ENCODE assay signal across 14 cellular contexts in the genomic region with DNA sequence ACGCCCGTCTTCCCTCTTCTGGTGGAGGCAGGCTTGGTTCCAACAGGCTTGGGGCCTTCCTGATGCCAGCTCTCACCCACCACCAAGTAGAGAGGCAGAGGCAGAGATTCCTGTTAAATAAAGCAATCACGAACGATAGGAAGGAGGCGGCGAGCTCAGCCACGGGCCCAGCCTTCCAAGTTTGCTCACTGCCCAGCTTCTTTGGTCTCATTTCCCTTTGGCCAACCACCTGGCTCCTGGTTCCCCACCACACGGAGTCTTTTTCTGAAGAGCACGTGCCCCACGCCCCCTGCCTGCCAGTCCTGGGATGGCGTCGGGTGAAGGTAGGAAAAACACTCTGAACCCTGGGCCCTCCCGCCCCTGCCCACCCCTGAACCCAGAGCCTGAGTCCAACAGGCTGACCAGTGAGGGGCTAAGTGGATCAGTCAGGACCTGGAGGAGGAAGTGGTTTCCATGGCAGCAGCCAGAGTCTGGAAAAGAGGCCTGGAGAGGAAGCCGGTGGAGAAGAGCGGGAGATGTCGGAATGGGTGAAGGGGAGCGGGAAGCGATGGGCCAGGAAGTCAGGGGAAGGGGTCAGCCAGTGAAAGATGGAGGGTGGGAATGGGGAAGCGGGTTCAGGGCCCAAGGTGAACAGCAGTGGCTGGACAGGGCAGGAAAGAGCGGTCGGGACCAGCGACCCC.
DNase-seq lines count a peak whose midpoint lies in the region; ATAC-seq and TF ChIP-seq lines count a peak whose summit lies in the region.
"Had no signal": no experiment of that assay in that cellular context is flagged by ENCODE, and none has a peak within 500 bp of the region (broad histone marks: within the 10 kb centered on the region; RNA-seq: fewer than 3 reads in every experiment).

No MANE protein-coding gene starts in this region.

- H3K27ac ChIP-seq in left ventricle myocardium inferior (replicated peaks) (no peak overlapping the region), brain microvascular endothelial cell (no peak overlapping the region), smooth muscle cell (ENCODE audit: low read depth) (no peak overlapping the region), right cardiac atrium (ENCODE audit: low read length) (no peak overlapping the region)
- H3K27ac ChIP-seq: coronary artery, Peyer's patch, right atrium auricular region had no signal

- 78% methylated on average over 22 of the region's 22 CpGs for WGBS in smooth muscle cell (ENCODE audit: low lambda C conversion rate)
- 56% methylated on average over 22 of the region's 22 CpGs for WGBS in right cardiac atrium

- H2AFZ ChIP-seq in smooth muscle cell (ENCODE audit: low read depth): no peak overlapping the region

- H3K36me3 ChIP-seq in left ventricle myocardium inferior (no peaks in the 10 kb centered on the region), brain microvascular endothelial cell (replicated peaks) (no peaks in the 10 kb centered on the region), smooth muscle cell (ENCODE audit: low read depth) (no peaks in the 10 kb centered on the region)
- H3K36me3 ChIP-seq: Peyer's patch, right atrium auricular region had no signal

- H3K9me3 ChIP-seq in left ventricle myocardium inferior (replicated peaks): peaks cover 6% of the 10 kb centered on the region
- no peaks in the 10 kb centered on the region for H3K9me3 ChIP-seq in smooth muscle cell (replicated peaks; ENCODE audit: low read depth)
- no peaks in the 10 kb centered on the region for H3K9me3 ChIP-seq in right cardiac atrium (ENCODE audit: control insufficient read depth, low read length)
- H3K9me3 ChIP-seq: Peyer's patch, right atrium auricular region had no signal

- no peaks in the 10 kb centered on the region for H3F3A ChIP-seq in smooth muscle cell (ENCODE audit: low read depth)

- TF ChIP-seq EP300 in Ishikawa (IDR thresholded peaks at IDR 0.05; ENCODE audit: borderline replicate concordance): no peak

- H3K4me3 ChIP-seq in left ventricle myocardium inferior: no peak overlapping the region
- no peak overlapping the region for H3K4me3 ChIP-seq in brain microvascular endothelial cell (ENCODE audit: low read depth, low read length)
- H3K4me3 ChIP-seq in smooth muscle cell: no peak overlapping the region
- no peak overlapping the region for H3K4me3 ChIP-seq in right cardiac atrium (ENCODE audit: low read length)
- H3K4me3 ChIP-seq: coronary artery, Peyer's patch, right atrium auricular region had no signal

- TF ChIP-seq CTCF in left ventricle myocardium inferior (IDR thresholded peaks at IDR 0.05; ENCODE audit: borderline replicate concordance) (peak; percentile 15), brain microvascular endothelial cell (IDR thresholded peaks at IDR 0.05; ENCODE audit: low read depth, low read length, missing control alignments) (peak; percentile 4), smooth muscle cell (IDR thresholded peaks at IDR 0.05; ENCODE audit: borderline replicate concordance, insufficient read depth, poor library complexity, severe bottlenecking) (peak; percentile 30)

- TF ChIP-seq RAD21 in Ishikawa (IDR thresholded peaks at IDR 0.05; ENCODE audit: low read depth): no peak

- no peaks in the 10 kb centered on the region for H4K20me1 ChIP-seq in smooth muscle cell (ENCODE audit: low read depth)

- DNase-seq in left ventricle myocardium inferior (no peak), cardiac septum (ENCODE audit: low spot score) (no peak), brain microvascular endothelial cell (no peak), smooth muscle cell (lab: John Stamatoyannopoulos, UW; ENCODE audit: unreplicated experiment) (no peak), right cardiac atrium (no peak), AG20443 (ENCODE audit: low spot score) (no peak)
- DNase-seq: CD4-positive, CD25-positive, alpha-beta regulatory T cell; NCI-H187; Peyer's patch; T-helper 2 cell had no signal

- ATAC-seq in right cardiac atrium (no peak), HG02973 (IDR thresholded peaks at IDR 0.05; ENCODE audit: unreplicated experiment) (no peak)

- H3K9ac ChIP-seq in smooth muscle cell (ENCODE audit: low read depth): no peak overlapping the region

- H3K4me1 ChIP-seq in left ventricle myocardium inferior: no peaks in the 10 kb centered on the region
- H3K4me1 ChIP-seq in smooth muscle cell (ENCODE audit: low read depth): no peaks in the 10 kb centered on the region
- no peaks in the 10 kb centered on the region for H3K4me1 ChIP-seq in right cardiac atrium (ENCODE audit: control insufficient read depth, insufficient read depth, low read length)
- H3K4me1 ChIP-seq: Peyer's patch, right atrium auricular region had no signal

- H3K4me2 ChIP-seq in smooth muscle cell: no peak overlapping the region

- no peaks in the 10 kb centered on the region for H3K79me2 ChIP-seq in smooth muscle cell (ENCODE audit: low read depth)

- intact Hi-C loops in left ventricle myocardium inferior (cut with micrococcal nuclease) (no loop called here), cardiac septum (cut with DNase I) (no loop called here), right cardiac atrium (cut with DNase I) (no loop called here)

- in situ Hi-C loops in brain microvascular endothelial cell (cut with HindIII; ENCODE audit: low pct_ligation_motif_present, low sequenced_read_pairs): no loop called here

- H3K27me3 ChIP-seq in left ventricle myocardium inferior (ENCODE audit: low read depth) (peaks cover 93% of the 10 kb centered on the region), brain microvascular endothelial cell (replicated peaks) (no peaks in the 10 kb centered on the region), smooth muscle cell (ENCODE audit: low read depth) (no peaks in the 10 kb centered on the region), right cardiac atrium (ENCODE audit: control insufficient read depth, insufficient read depth) (no peaks in the 10 kb centered on the region)
- H3K27me3 ChIP-seq: Peyer's patch, right atrium auricular region had no signal

TF ChIP-seq in Ishikawa, 13 proteins besides CTCF, POLR2A, EP300 and RAD21:
- TF ChIP-seq CREB1 (IDR thresholded peaks at IDR 0.05; ENCODE audit: low read depth) (no peak), TEAD4 (IDR thresholded peaks at IDR 0.05) (no peak), TAF1 (IDR thresholded peaks at IDR 0.05; ENCODE audit: low read depth) (no peak), TCF12 (IDR thresholded peaks at IDR 0.05; ENCODE audit: low read depth) (no peak), YY1 (IDR thresholded peaks at IDR 0.05; ENCODE audit: low read depth) (no peak)
- TF ChIP-seq, protein P1, sequence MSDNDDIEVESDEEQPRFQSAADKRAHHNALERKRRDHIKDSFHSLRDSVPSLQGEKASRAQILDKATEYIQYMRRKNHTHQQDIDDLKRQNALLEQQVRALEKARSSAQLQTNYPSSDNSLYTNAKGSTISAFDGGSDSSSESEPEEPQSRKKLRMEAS (IDR thresholded peaks at IDR 0.05): peak; percentile 55; the same call in 1 of the 2 replicates
- TF ChIP-seq, protein P2, sequence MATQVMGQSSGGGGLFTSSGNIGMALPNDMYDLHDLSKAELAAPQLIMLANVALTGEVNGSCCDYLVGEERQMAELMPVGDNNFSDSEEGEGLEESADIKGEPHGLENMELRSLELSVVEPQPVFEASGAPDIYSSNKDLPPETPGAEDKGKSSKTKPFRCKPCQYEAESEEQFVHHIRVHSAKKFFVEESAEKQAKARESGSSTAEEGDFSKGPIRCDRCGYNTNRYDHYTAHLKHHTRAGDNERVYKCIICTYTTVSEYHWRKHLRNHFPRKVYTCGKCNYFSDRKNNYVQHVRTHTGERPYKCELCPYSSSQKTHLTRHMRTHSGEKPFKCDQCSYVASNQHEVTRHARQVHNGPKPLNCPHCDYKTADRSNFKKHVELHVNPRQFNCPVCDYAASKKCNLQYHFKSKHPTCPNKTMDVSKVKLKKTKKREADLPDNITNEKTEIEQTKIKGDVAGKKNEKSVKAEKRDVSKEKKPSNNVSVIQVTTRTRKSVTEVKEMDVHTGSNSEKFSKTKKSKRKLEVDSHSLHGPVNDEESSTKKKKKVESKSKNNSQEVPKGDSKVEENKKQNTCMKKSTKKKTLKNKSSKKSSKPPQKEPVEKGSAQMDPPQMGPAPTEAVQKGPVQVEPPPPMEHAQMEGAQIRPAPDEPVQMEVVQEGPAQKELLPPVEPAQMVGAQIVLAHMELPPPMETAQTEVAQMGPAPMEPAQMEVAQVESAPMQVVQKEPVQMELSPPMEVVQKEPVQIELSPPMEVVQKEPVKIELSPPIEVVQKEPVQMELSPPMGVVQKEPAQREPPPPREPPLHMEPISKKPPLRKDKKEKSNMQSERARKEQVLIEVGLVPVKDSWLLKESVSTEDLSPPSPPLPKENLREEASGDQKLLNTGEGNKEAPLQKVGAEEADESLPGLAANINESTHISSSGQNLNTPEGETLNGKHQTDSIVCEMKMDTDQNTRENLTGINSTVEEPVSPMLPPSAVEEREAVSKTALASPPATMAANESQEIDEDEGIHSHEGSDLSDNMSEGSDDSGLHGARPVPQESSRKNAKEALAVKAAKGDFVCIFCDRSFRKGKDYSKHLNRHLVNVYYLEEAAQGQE (IDR thresholded peaks at IDR 0.05; ENCODE audit: low read depth): no peak
TF ChIP-seq in Ishikawa: peak in this region for 1.
